Comparison of ENCODE assay signal across 26 cellular contexts in the genomic region with DNA sequence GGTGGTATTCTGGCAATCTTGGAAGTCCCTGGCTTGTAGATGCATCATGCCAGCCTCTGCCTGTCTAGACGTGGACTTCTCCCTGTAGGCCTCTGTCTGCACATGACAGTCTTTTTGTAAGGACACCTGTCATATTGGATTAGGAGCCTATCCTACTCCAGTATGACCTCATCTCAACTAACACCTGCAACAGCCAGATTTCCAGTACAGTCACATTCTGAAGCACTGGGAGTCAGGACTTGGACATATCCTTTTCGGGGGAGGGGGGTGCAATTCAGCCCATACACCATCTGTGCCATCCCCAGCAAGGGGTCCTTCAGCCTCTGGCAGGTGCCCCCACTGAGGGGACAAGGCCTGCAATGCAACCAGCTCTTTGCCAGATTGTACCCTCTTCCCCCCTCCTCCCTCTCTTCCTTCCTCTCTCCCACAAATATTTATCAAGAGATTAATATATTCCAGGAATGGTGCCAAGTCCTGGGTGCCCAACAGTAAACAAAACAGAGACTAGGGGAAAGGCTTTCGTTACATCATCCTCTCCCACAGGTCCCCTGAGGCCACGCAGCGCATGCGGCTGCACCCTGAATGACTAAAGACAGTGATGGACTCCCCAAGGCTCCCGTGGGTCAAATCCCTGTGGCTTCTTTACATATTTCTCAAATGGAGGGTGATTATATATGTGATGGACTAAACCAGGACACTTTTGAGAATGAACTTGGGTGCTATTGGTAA. TPM values are rescaled to one million over a fixed set of nuclear protein-coding genes. Genes with fewer than 3 reads are reported as not detected.
DNase-seq lines count a peak whose midpoint lies in the region; ATAC-seq and TF ChIP-seq lines count a peak whose summit lies in the region.
"Had no signal": no experiment of that assay in that cellular context is flagged by ENCODE, and none has a peak within 500 bp of the region (broad histone marks: within the 10 kb centered on the region; RNA-seq: fewer than 3 reads in every experiment).

No MANE protein-coding gene starts in this region.

- peak; percentile 92 for ATAC-seq in esophagus mucosa
- ATAC-seq in GM23338: no peak
- ATAC-seq: activated CD8-positive, alpha-beta memory T cell treated with anti-CD3 and anti-CD28 coated beads, Interleukin-2, amount 10 ng/mL, durations not matched to agents 7 days and 5 days; body of pancreas; naive thymus-derived CD4-positive, alpha-beta T cell had no signal

- H3K27ac ChIP-seq in GM23338 (ENCODE audit: low read depth): no peak overlapping the region
- H3K27ac ChIP-seq: 22Rv1, body of pancreas, hepatocyte, pancreas, sigmoid colon had no signal

- no peaks in the 10 kb centered on the region for H3K9me2 ChIP-seq in GM23338 (ENCODE audit: insufficient read depth)

- in situ Hi-C loops in GM13977 (cut with MboI; ENCODE audit: low pct_unique_long_range_greater_than_20kb, low sequenced_read_pairs, unreplicated experiment): no loop called here

- H4K20me1 ChIP-seq in GM23338 (replicated peaks; ENCODE audit: insufficient read depth): no peaks in the 10 kb centered on the region

- H3K9me3 Mint-ChIP-seq in GM23338: no peaks in the 10 kb centered on the region; the same call in 1 of the 3 replicates
- H3K9me3 Mint-ChIP-seq: activated naive CD8-positive, alpha-beta T cell treated with anti-CD3 and anti-CD28 coated beads, Interleukin-2, amount 10 ng/mL, durations not matched to agents 7 days and 5 days had no signal

- H3K79me2 ChIP-seq in GM23338 (replicated peaks; ENCODE audit: insufficient read depth): no peaks in the 10 kb centered on the region
- H3K79me2 ChIP-seq: hepatocyte had no signal

- no peak overlapping the region for H2AFZ ChIP-seq in GM23338
- H2AFZ ChIP-seq: hepatocyte had no signal

- H3K4me1 ChIP-seq in GM23338 (ENCODE audit: insufficient read depth): no peaks in the 10 kb centered on the region
- H3K4me1 ChIP-seq: body of pancreas, pancreas had no signal

- H3K4me1 Mint-ChIP-seq in GM23338: peaks cover 4% of the 10 kb centered on the region; the same call in 1 of the 3 replicates
- H3K4me1 Mint-ChIP-seq: activated CD8-positive, alpha-beta memory T cell treated with anti-CD3 and anti-CD28 coated beads, Interleukin-2, amount 10 ng/mL, durations not matched to agents 7 days and 5 days; activated naive CD8-positive, alpha-beta T cell treated with anti-CD3 and anti-CD28 coated beads, Interleukin-2, amount 10 ng/mL, durations not matched to agents 7 days and 5 days; naive thymus-derived CD4-positive, alpha-beta T cell had no signal

- TF ChIP-seq CTCF in GM13977 (IDR thresholded peaks at IDR 0.05; ENCODE audit: extremely low read depth, insufficient read depth, missing control alignments) (no peak), GM23338 (conservative IDR thresholded peaks at IDR 0.05; ENCODE audit: low read depth in 2 of 2) (no peak)

- no peaks in the 10 kb centered on the region for H3K27me3 ChIP-seq in GM23338 (ENCODE audit: insufficient read depth)
- H3K27me3 ChIP-seq: body of pancreas, hepatocyte, pancreas, sigmoid colon had no signal

- H3K4me2 ChIP-seq in GM23338: no peak overlapping the region

- H3K27me3 Mint-ChIP-seq in GM23338 (ENCODE audit: insufficient read depth, low read depth, poor library complexity): peaks cover 10% of the 10 kb centered on the region
- H3K27me3 Mint-ChIP-seq: activated CD8-positive, alpha-beta memory T cell treated with anti-CD3 and anti-CD28 coated beads, Interleukin-2, amount 10 ng/mL, durations not matched to agents 7 days and 5 days had no signal

- DNase-seq in DMS 273 (lab: John Stamatoyannopoulos, UW; ENCODE audit: unreplicated experiment) (peak; percentile 75), DMS 273 treated with DMSO at 0.1 percent for 48 hours (lab: John Stamatoyannopoulos, UW) (no peak), GM13977 (ENCODE audit: low spot score) (peak; percentile 2), NCI-H82 (lab: John Stamatoyannopoulos, UW) (peak; percentile 97), GM23338 (ENCODE audit: low spot score) (no peak), activated gamma-delta T cell (lab: John Stamatoyannopoulos, UW) (no peak), MV-4-11 (lab: John Stamatoyannopoulos, UW) (no peak)
- DNase-seq: activated CD8-positive, alpha-beta memory T cell treated with anti-CD3 and anti-CD28 coated beads, Interleukin-2, amount 10 ng/mL, durations not matched to agents 7 days and 5 days; activated naive CD8-positive, alpha-beta T cell treated with anti-CD3 and anti-CD28 coated beads, Interleukin-2, amount 10 ng/mL, durations not matched to agents 7 days and 5 days; body of pancreas; DMS153; kidney; mesenchymal stem cell; MM.1S; naive thymus-derived CD4-positive, alpha-beta T cell; NCI-H187 treated with DMSO at 0.1 percent for 48 hours; NK-92 treated with Interleukin-12 subunit alpha and Interleukin-12 subunit beta, amount 100 ng/mL, for 24 hours; pancreas; sigmoid colon; stimulated activated naive CD4-positive, alpha-beta T cell; SW 1271 had no signal

- no peaks in the 10 kb centered on the region for H3K36me3 ChIP-seq in GM23338 (ENCODE audit: insufficient read depth)
- H3K36me3 ChIP-seq: pancreas, sigmoid colon had no signal

- H3K4me3 Mint-ChIP-seq in GM23338: no peak overlapping the region
- H3K4me3 Mint-ChIP-seq: activated CD8-positive, alpha-beta memory T cell treated with anti-CD3 and anti-CD28 coated beads, Interleukin-2, amount 10 ng/mL, durations not matched to agents 7 days and 5 days; activated naive CD8-positive, alpha-beta T cell treated with anti-CD3 and anti-CD28 coated beads, Interleukin-2, amount 10 ng/mL, durations not matched to agents 7 days and 5 days; naive thymus-derived CD4-positive, alpha-beta T cell had no signal

- no peaks in the 10 kb centered on the region for H3F3A ChIP-seq in GM23338 (replicated peaks; ENCODE audit: low read depth)

- no peak overlapping the region for H3K4me3 ChIP-seq in GM23338
- H3K4me3 ChIP-seq: body of pancreas, hepatocyte, pancreas, sigmoid colon had no signal

- no peaks in the 10 kb centered on the region for H3K36me3 Mint-ChIP-seq in GM23338 (ENCODE audit: low read depth)
- H3K36me3 Mint-ChIP-seq: activated CD8-positive, alpha-beta memory T cell treated with anti-CD3 and anti-CD28 coated beads, Interleukin-2, amount 10 ng/mL, durations not matched to agents 7 days and 5 days; activated naive CD8-positive, alpha-beta T cell treated with anti-CD3 and anti-CD28 coated beads, Interleukin-2, amount 10 ng/mL, durations not matched to agents 7 days and 5 days; naive thymus-derived CD4-positive, alpha-beta T cell had no signal

- no peak overlapping the region for H3K27ac Mint-ChIP-seq in GM23338
- H3K27ac Mint-ChIP-seq: activated CD8-positive, alpha-beta memory T cell treated with anti-CD3 and anti-CD28 coated beads, Interleukin-2, amount 10 ng/mL, durations not matched to agents 7 days and 5 days; activated naive CD8-positive, alpha-beta T cell treated with anti-CD3 and anti-CD28 coated beads, Interleukin-2, amount 10 ng/mL, durations not matched to agents 7 days and 5 days; naive thymus-derived CD4-positive, alpha-beta T cell had no signal

RNA-seq across cellular contexts. Expression of gene MYCN, which starts 20.5 kb away (rescaled TPM):
- 0.20 TPM for total RNA-seq in esophagus mucosa
- total RNA-seq in GM23338 (2014; rRNA removed; shearing (Covaris generic)): 145 and 161 TPM in 2 replicates
- 50.8 and 60.8 TPM in 2 replicates for polyA plus RNA-seq in GM23338 (2016; fragmentation: Nextera tagmentation; extraction: Ambion mirVana)
- total RNA-seq: activated CD8-positive, alpha-beta memory T cell treated with anti-CD3 and anti-CD28 coated beads, Interleukin-2, amount 10 ng/mL, durations not matched to agents 7 days and 5 days; activated naive CD8-positive, alpha-beta T cell treated with anti-CD3 and anti-CD28 coated beads, Interleukin-2, amount 10 ng/mL, durations not matched to agents 7 days and 5 days; body of pancreas; RPMI7951 had no signal
- polyA plus RNA-seq: BJ; naive thymus-derived CD4-positive, alpha-beta T cell had no signal

Comparison
In these comparisons a context has a peak if more than half of its experiments do, and no peak if none do; other contexts are left out.
1. DNase-seq: peak in DMS 273 (single experiment), GM13977 (single experiment) and NCI-H82 (single experiment); none in DMS 273 treated with DMSO at 0.1 percent for 48 hours (single experiment), GM23338 (single experiment), activated gamma-delta T cell (single experiment) and MV-4-11 (single experiment).
2. RNA of gene MYCN, which starts 20.5 kb away (total RNA-seq): 145 to 161 TPM in GM23338; 0.20 TPM in esophagus mucosa (single experiment); every median in the first group is over 100 times any median in the second.